ENCODE assay signal across 8 cellular contexts in genomic region chr22:46052801-46053562, GRCh38.
DNase-seq lines count a peak whose midpoint lies in the region; ATAC-seq and TF ChIP-seq lines count a peak whose summit lies in the region.

No MANE protein-coding gene starts in this region.

- ATAC-seq in HG03521 (IDR thresholded peaks at IDR 0.05; ENCODE audit: unreplicated experiment) (no peak), GM19452 (IDR thresholded peaks at IDR 0.05; ENCODE audit: unreplicated experiment) (no peak)

- no peaks in the 10 kb centered on the region for H4K20me1 ChIP-seq in Loucy (ENCODE audit: insufficient read depth, low read length, poor library complexity, severe bottlenecking)

- DNase-seq in Caco-2 (peak in 1 of 2 experiments; percentile 28), head of caudate nucleus (peak in 37 of 42 donors; percentile 48 to 85 (median 62)), T1000 (lab: John Stamatoyannopoulos, UW) (no peak)
- DNase-seq in activated T-helper 2 cell treated with anti-CD3 and anti-CD28 coated beads, Interferon-gamma antibody, Interleukin-2, Interleukin-4, amounts not matched to agents 10 μg/mL and 5 μg/mL and 100 μg/mL, durations not matched to agents 14 hours and 24 hours and 36 hours (ENCODE audit: low spot score): no peak

- CTCF ChIA-PET in Caco-2 (lab: Charles Lee): interaction anchor here (0.7 to 1.2 kb wide), 3 partner anchors 46 to 64 kb away, joined by 3 to 6 read pairs (median 4); no protein-coding TSS in a partner anchor

- H3K27me3 ChIP-seq in Caco-2 (replicated peaks; ENCODE audit: control insufficient read depth, insufficient read depth, low read length) (no peaks in the 10 kb centered on the region), Loucy (ENCODE audit: insufficient read depth, low read length, poor library complexity, severe bottlenecking) (no peaks in the 10 kb centered on the region), rectal smooth muscle tissue (ENCODE audit: control insufficient read depth, insufficient read depth, low read length) (no peaks in the 10 kb centered on the region)

- intact Hi-C loops in Caco-2 (cut with micrococcal nuclease; ENCODE audit: unreplicated experiment): no loop called here
- intact Hi-C loops in activated T-helper 2 cell treated with anti-CD3 and anti-CD28 coated beads, Interferon-gamma antibody, Interleukin-2, Interleukin-4, amounts not matched to agents 10 μg/mL and 5 μg/mL and 100 μg/mL, durations not matched to agents 14 hours and 24 hours and 36 hours (cut with micrococcal nuclease): loop anchor here (2.0 kb wide), 1 partner anchor 16 kb away; no protein-coding TSS in a partner anchor
- intact Hi-C loops in head of caudate nucleus (cut with DNase I): no loop called here

- POLR2A ChIA-PET in Caco-2 (lab: Charles Lee): no interaction called here

- H3K4me1 Mint-ChIP-seq in Caco-2 (ENCODE audit: low read depth, unreplicated experiment): no peaks in the 10 kb centered on the region
- H3K4me1 Mint-ChIP-seq in activated T-helper 2 cell treated with anti-CD3 and anti-CD28 coated beads, Interferon-gamma antibody, Interleukin-2, Interleukin-4, amounts not matched to agents 10 μg/mL and 5 μg/mL and 100 μg/mL, durations not matched to agents 14 hours and 24 hours and 36 hours (ENCODE audit: low read depth): peaks cover 29% of the 10 kb centered on the region

- H3K4me3 ChIP-seq in Caco-2 (ENCODE audit: low read depth, low read length): no peak overlapping the region
- peak overlapping the region; percentile 84 for H3K4me3 ChIP-seq in Loucy (ENCODE audit: low read length, poor library complexity, severe bottlenecking)
- peak overlapping the region; percentile 68 for H3K4me3 ChIP-seq in rectal smooth muscle tissue (ENCODE audit: low read length)

- H3K9ac ChIP-seq in Loucy (ENCODE audit: low read depth, low read length, poor library complexity, severe bottlenecking) (peak overlapping the region; percentile 98), rectal smooth muscle tissue (ENCODE audit: low read length) (peak overlapping the region; percentile 53)

- no peaks in the 10 kb centered on the region for H3K36me3 Mint-ChIP-seq in Caco-2 (ENCODE audit: insufficient read depth, unreplicated experiment)
- peaks cover 2% of the 10 kb centered on the region for H3K36me3 Mint-ChIP-seq in activated T-helper 2 cell treated with anti-CD3 and anti-CD28 coated beads, Interferon-gamma antibody, Interleukin-2, Interleukin-4, amounts not matched to agents 10 μg/mL and 5 μg/mL and 100 μg/mL, durations not matched to agents 14 hours and 24 hours and 36 hours (ENCODE audit: low read depth)

- H3F3A ChIP-seq in Loucy (ENCODE audit: low read depth): 0 out of 2 replicates have a peak, but pooled peaks cover 4% of the 10 kb centered on the region

- H3K4me3 Mint-ChIP-seq in Caco-2 (ENCODE audit: unreplicated experiment): peak overlapping the region; percentile 43
- peak overlapping the region; percentile 90 for H3K4me3 Mint-ChIP-seq in activated T-helper 2 cell treated with anti-CD3 and anti-CD28 coated beads, Interferon-gamma antibody, Interleukin-2, Interleukin-4, amounts not matched to agents 10 μg/mL and 5 μg/mL and 100 μg/mL, durations not matched to agents 14 hours and 24 hours and 36 hours (ENCODE audit: low read depth)

- H3K9me3 ChIP-seq in Caco-2 (no peaks in the 10 kb centered on the region), Loucy (ENCODE audit: insufficient read depth, low read depth, low read length) (no peaks in the 10 kb centered on the region)

- H3K36me3 ChIP-seq in Caco-2 (ENCODE audit: control insufficient read depth, insufficient read depth, low read length) (no peaks in the 10 kb centered on the region), Loucy (ENCODE audit: insufficient read depth, low read length) (no peaks in the 10 kb centered on the region), rectal smooth muscle tissue (ENCODE audit: control insufficient read depth, insufficient read depth, low read length) (no peaks in the 10 kb centered on the region)

- H2AFZ ChIP-seq in Loucy (ENCODE audit: low read length): no peak overlapping the region

- H3K27ac Mint-ChIP-seq in Caco-2 (ENCODE audit: unreplicated experiment): no peak overlapping the region
- peak overlapping the region; percentile 94 for H3K27ac Mint-ChIP-seq in activated T-helper 2 cell treated with anti-CD3 and anti-CD28 coated beads, Interferon-gamma antibody, Interleukin-2, Interleukin-4, amounts not matched to agents 10 μg/mL and 5 μg/mL and 100 μg/mL, durations not matched to agents 14 hours and 24 hours and 36 hours

- no peaks in the 10 kb centered on the region for H3K9me3 Mint-ChIP-seq in Caco-2 (ENCODE audit: unreplicated experiment)
- H3K9me3 Mint-ChIP-seq in activated T-helper 2 cell treated with anti-CD3 and anti-CD28 coated beads, Interferon-gamma antibody, Interleukin-2, Interleukin-4, amounts not matched to agents 10 μg/mL and 5 μg/mL and 100 μg/mL, durations not matched to agents 14 hours and 24 hours and 36 hours: no peaks in the 10 kb centered on the region

- H3K4me1 ChIP-seq in Caco-2 (no peaks in the 10 kb centered on the region), Loucy (ENCODE audit: insufficient read depth, low read length, poor library complexity, severe bottlenecking) (peaks cover 82% of the 10 kb centered on the region), rectal smooth muscle tissue (ENCODE audit: control insufficient read depth, insufficient read depth, low read length) (peaks cover 56% of the 10 kb centered on the region)

- peak in 1 of 2 experiments; percentile 6 for TF ChIP-seq CTCF in Caco-2 (IDR thresholded peaks at IDR 0.05; ENCODE audit: insufficient read depth in 1 of 2, low read depth in 1 of 2, low read length in 1 of 2, severe bottlenecking in 1 of 2, unreplicated experiment in 1 of 2)
- TF ChIP-seq CTCF in Loucy (conservative IDR thresholded peaks at IDR 0.05; ENCODE audit: low read length): 0 out of 2 replicates have a peak, but pooled peaks have one; percentile 11

- no peaks in the 10 kb centered on the region for H3K9me2 ChIP-seq in Loucy (replicated peaks; ENCODE audit: low read depth, low read length)

- peak overlapping the region; percentile 96 for H3K27ac ChIP-seq in rectal smooth muscle tissue (ENCODE audit: low read depth, low read length)

- H3K79me2 ChIP-seq in Loucy (ENCODE audit: insufficient read depth, low read length): peaks cover 96% of the 10 kb centered on the region

- H3K4me2 ChIP-seq in Loucy (ENCODE audit: low read depth, low read length, poor library complexity, severe bottlenecking): peak overlapping the region; percentile 89

- no peaks in the 10 kb centered on the region for H3K27me3 Mint-ChIP-seq in Caco-2 (ENCODE audit: insufficient read depth, unreplicated experiment)
- H3K27me3 Mint-ChIP-seq in activated T-helper 2 cell treated with anti-CD3 and anti-CD28 coated beads, Interferon-gamma antibody, Interleukin-2, Interleukin-4, amounts not matched to agents 10 μg/mL and 5 μg/mL and 100 μg/mL, durations not matched to agents 14 hours and 24 hours and 36 hours (ENCODE audit: low read depth): no peaks in the 10 kb centered on the region

- no TSS peak for BruUV-seq in Caco-2 (replicated peaks; lab: Mats Ljungman, UMichigan)

Comparison
In these comparisons a context has a peak if more than half of its experiments do, and no peak if none do; other contexts are left out.
1. DNase-seq: peak in head of caudate nucleus (37 of 42); none in activated T-helper 2 cell treated with anti-CD3 and anti-CD28 coated beads, Interferon-gamma antibody, Interleukin-2, Interleukin-4, amounts not matched to agents 10 μg/mL and 5 μg/mL and 100 μg/mL, durations not matched to agents 14 hours and 24 hours and 36 hours (single experiment) and T1000 (single experiment).